In the genomic region with DNA sequence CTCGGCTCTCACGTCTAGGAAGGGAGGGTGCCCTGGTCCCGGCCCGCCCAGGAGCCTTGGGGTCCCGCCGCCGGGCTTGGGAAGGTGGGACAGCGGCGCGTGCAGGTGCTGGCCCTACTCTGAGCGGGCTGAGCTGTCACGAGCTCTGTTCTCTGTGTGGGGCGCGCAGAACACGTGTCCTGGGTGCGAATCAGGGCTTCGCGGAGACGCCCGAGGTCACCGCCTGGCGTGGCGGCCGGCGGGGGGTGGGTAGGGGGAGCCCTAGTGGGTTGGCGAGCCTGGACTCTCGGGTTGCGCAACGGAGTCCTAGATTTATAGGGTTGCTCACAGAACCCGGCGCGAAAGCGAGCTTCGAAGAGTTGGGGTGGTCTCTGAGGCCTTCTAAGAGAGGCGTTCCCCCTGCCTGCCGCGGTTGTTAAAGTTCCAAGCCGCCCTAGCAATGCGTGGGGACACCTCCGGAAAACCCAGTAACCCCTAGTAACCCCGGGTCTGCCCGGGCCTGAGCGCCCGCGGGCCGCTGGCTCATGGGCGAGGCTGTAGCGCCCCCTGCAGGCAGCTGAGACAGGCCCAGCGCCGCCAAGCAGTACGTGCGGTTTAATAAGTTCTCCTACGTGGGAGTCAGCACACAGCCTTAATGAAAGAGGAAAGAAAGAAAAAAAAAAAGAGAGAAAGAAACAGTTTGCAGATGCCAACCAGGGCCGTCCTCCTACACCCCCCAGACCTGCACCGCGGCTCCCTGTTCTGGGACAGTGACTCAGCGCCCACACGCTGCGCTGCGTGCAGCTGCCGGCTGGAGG, we compare ENCODE assay signal across 1 cellular context.
A peak's percentile ranks its signal among the peaks of the same experiment; 100 is the strongest.
TF ChIP-seq lines count a peak whose summit lies in the region.

No MANE protein-coding gene starts in this region.

TF ChIP-seq in PFSK-1, 5 proteins besides CTCF, POLR2A, EP300 and RAD21 (continued from another document):
- peak; percentile 27; the same call in 1 of the 2 replicates for TF ChIP-seq SIN3A (IDR thresholded peaks at IDR 0.05; ENCODE audit: borderline replicate concordance, insufficient read depth, low read length)
TF ChIP-seq in PFSK-1: peak in this region for 2.
